In genomic region chr9:33884856-33885701, GRCh38 we compare ENCODE assay signal across 8 cellular contexts.
DNase-seq lines count a peak whose midpoint lies in the region; ATAC-seq and TF ChIP-seq lines count a peak whose summit lies in the region.

No MANE protein-coding gene starts in this region.

- peak overlapping the region; percentile 55 for H3K27ac Mint-ChIP-seq in chondrocyte (ENCODE audit: unreplicated experiment)

- no peak overlapping the region for H4K8ac ChIP-seq in trophoblast cell (ENCODE audit: low read depth, low read length)

- H3K4ac ChIP-seq in trophoblast cell (ENCODE audit: low read depth, low read length): peak overlapping the region; percentile 49

- H4K12ac ChIP-seq in trophoblast cell (ENCODE audit: low read depth, low read length): no peak overlapping the region

- WGBS in trophoblast cell (ENCODE audit: extremely low coverage, insufficient coverage, insufficient read length): no CpG with 5 or more reads among the region's 5 CpGs

- H2AFZ ChIP-seq in trophoblast cell (ENCODE audit: insufficient read depth, low read length, poor library complexity): no peak overlapping the region

- H2BK5ac ChIP-seq in trophoblast cell (ENCODE audit: low read depth, low read length, poor library complexity): no peak overlapping the region

- DNase-seq in DMS53 (lab: John Stamatoyannopoulos, UW) (peak; percentile 9), DMS53 treated with DMSO at 0.1 percent for 48 hours (lab: John Stamatoyannopoulos, UW; ENCODE audit: unreplicated experiment) (no peak), NCI-H2107 treated with DMSO at 0.1 percent for 48 hours (lab: John Stamatoyannopoulos, UW; ENCODE audit: unreplicated experiment) (peak; percentile 70), chondrocyte (ENCODE audit: low spot score) (no peak), trophoblast cell (no peak), erythroblast (lab: John Stamatoyannopoulos, UW) (no peak)
- DNase-seq in stimulated activated CD4-positive, alpha-beta T cell treated with anti-CD3 and anti-CD28 coated beads, Interleukin-4, amount 100 ng/mL, for 24 hours: no peak

- TF ChIP-seq POLR2A in erythroblast (IDR thresholded peaks at IDR 0.05; ENCODE audit: low read length): no peak

- peaks cover 45% of the 10 kb centered on the region for H3K4me1 Mint-ChIP-seq in chondrocyte (ENCODE audit: low read depth)

- H3K18ac ChIP-seq in trophoblast cell (ENCODE audit: low read length): no peak overlapping the region

- no peak overlapping the region for H3K4me3 Mint-ChIP-seq in chondrocyte (ENCODE audit: unreplicated experiment)

- H3K27me3 Mint-ChIP-seq in chondrocyte (ENCODE audit: low read depth): no peaks in the 10 kb centered on the region

- no peak overlapping the region for H3K27ac ChIP-seq in trophoblast cell (ENCODE audit: low read depth, low read length)

- no peak overlapping the region for H3K4me2 ChIP-seq in trophoblast cell (ENCODE audit: low read length)

- H3K36me3 ChIP-seq in trophoblast cell (ENCODE audit: control insufficient read depth in 1 of 2, insufficient read depth in 2 of 2, low read length in 2 of 2): peaks cover 3 to 7% of the 10 kb centered on the region in 2 experiments

- no peak for TF ChIP-seq CTCF in chondrocyte (IDR thresholded peaks at IDR 0.05)

- peaks cover 0 to 2% of the 10 kb centered on the region in 2 experiments for H3K4me1 ChIP-seq in trophoblast cell (ENCODE audit: control insufficient read depth in 1 of 2, insufficient read depth in 2 of 2, low read length in 2 of 2)

- no peaks in the 10 kb centered on the region for H3K9me3 ChIP-seq in trophoblast cell (ENCODE audit: insufficient read depth, low read depth, low read length)

- peaks cover 3% of the 10 kb centered on the region for H3K36me3 Mint-ChIP-seq in chondrocyte (ENCODE audit: low read depth)

- no peak overlapping the region for H3K4me3 ChIP-seq in trophoblast cell (ENCODE audit: low read depth, low read length)

- H3K27me3 ChIP-seq in trophoblast cell (ENCODE audit: insufficient read depth, low read length): no peaks in the 10 kb centered on the region

- no peak overlapping the region for H3K14ac ChIP-seq in trophoblast cell (ENCODE audit: low read length)

- H4K91ac ChIP-seq in trophoblast cell (ENCODE audit: low read depth, low read length): no peak overlapping the region

- peaks cover 3% of the 10 kb centered on the region for H3K79me2 ChIP-seq in trophoblast cell (ENCODE audit: control insufficient read depth, insufficient read depth, low read length, poor library complexity)

- H2AK5ac ChIP-seq in trophoblast cell (ENCODE audit: low read length): no peak overlapping the region

- H2BK12ac ChIP-seq in trophoblast cell (ENCODE audit: low read length): no peak overlapping the region

- H2BK120ac ChIP-seq in trophoblast cell (ENCODE audit: insufficient read depth, low read length, poor library complexity): no peak overlapping the region

- no peaks in the 10 kb centered on the region for H3K9me3 Mint-ChIP-seq in chondrocyte (ENCODE audit: low read depth)

- no peaks in the 10 kb centered on the region for H3K79me1 ChIP-seq in trophoblast cell (ENCODE audit: low read length)

- ATAC-seq in HG03342 (IDR thresholded peaks at IDR 0.05; ENCODE audit: unreplicated experiment): no peak

- no peak overlapping the region for H3K23ac ChIP-seq in trophoblast cell (ENCODE audit: low read length)

- H3K9ac ChIP-seq in trophoblast cell (ENCODE audit: low read length): no peak overlapping the region

Comparison
In these comparisons a context has a peak if more than half of its experiments do, and no peak if none do; other contexts are left out.
1. DNase-seq: peak in DMS53 (single experiment) and NCI-H2107 treated with DMSO at 0.1 percent for 48 hours (single experiment); none in DMS53 treated with DMSO at 0.1 percent for 48 hours (single experiment), chondrocyte (single experiment), trophoblast cell (0 of 2), stimulated activated CD4-positive, alpha-beta T cell treated with anti-CD3 and anti-CD28 coated beads, Interleukin-4, amount 100 ng/mL, for 24 hours (single experiment) and erythroblast (0 of 2).